In genomic region chr19:35229601-35230000, GRCh38 we compare ENCODE assay signal across 23 cellular contexts. TPM values are rescaled to one million over a fixed set of nuclear protein-coding genes. Genes with fewer than 3 reads are reported as not detected.
DNase-seq lines count a peak whose midpoint lies in the region; ATAC-seq and TF ChIP-seq lines count a peak whose summit lies in the region.
"Had no signal": no experiment of that assay in that cellular context is flagged by ENCODE, and none has a peak within 500 bp of the region (broad histone marks: within the 10 kb centered on the region; RNA-seq: fewer than 3 reads in every experiment).

No MANE protein-coding gene starts in this region.

- H3K27me3 Mint-ChIP-seq in activated T-cell treated with anti-CD3 and anti-CD28 coated beads, Interleukin-2, amount 50 U/mL, for 24 hours = no peaks in the 10 kb centered on the region
- no peaks in the 10 kb centered on the region for H3K27me3 Mint-ChIP-seq in stimulated activated naive CD8-positive, alpha-beta T cell treated with anti-CD3 and anti-CD28 coated beads, Interleukin-15, amount 100 ng/mL, for 72 hours

- intact Hi-C loops in vagina (cut with DNase I) = no loop called here

- peaks cover 5% of the 10 kb centered on the region for H3K4me1 ChIP-seq in vagina
- H3K4me1 ChIP-seq: A549 had no signal

- H3K4me3 Mint-ChIP-seq in activated T-cell treated with anti-CD3 and anti-CD28 coated beads, Interleukin-2, amount 50 U/mL, for 24 hours = no peak overlapping the region
- H3K4me3 Mint-ChIP-seq in stimulated activated naive CD8-positive, alpha-beta T cell treated with anti-CD3 and anti-CD28 coated beads, Interleukin-15, amount 100 ng/mL, for 72 hours = no peak overlapping the region
- H3K4me3 Mint-ChIP-seq: B cell, CD14-positive monocyte, GM23338 had no signal

- peaks cover 7% of the 10 kb centered on the region for H3K4me1 Mint-ChIP-seq in activated T-cell treated with anti-CD3 and anti-CD28 coated beads, Interleukin-2, amount 50 U/mL, for 24 hours (ENCODE audit: low read depth)
- H3K4me1 Mint-ChIP-seq in stimulated activated naive CD8-positive, alpha-beta T cell treated with anti-CD3 and anti-CD28 coated beads, Interleukin-15, amount 100 ng/mL, for 72 hours = peaks cover 16% of the 10 kb centered on the region

- no peak for TF ChIP-seq CTCF in vagina (IDR thresholded peaks at IDR 0.05)

- H3K9me3 ChIP-seq in vagina = no peaks in the 10 kb centered on the region
- H3K9me3 ChIP-seq: HAP-1 had no signal

- H3K27ac ChIP-seq in vagina = no peak overlapping the region
- H3K27ac ChIP-seq: A549, KMS-11 had no signal

- H3K4me3 ChIP-seq in vagina = no peak overlapping the region
- H3K4me3 ChIP-seq: A549, GM23338, HAP-1 had no signal

- no peak for ATAC-seq in stimulated activated naive CD8-positive, alpha-beta T cell treated with anti-CD3 and anti-CD28 coated beads, Interleukin-15, Interleukin-2, amounts not matched to agents 100 U/mL and 50 U/mL, for 24 hours
- ATAC-seq in stimulated activated naive CD8-positive, alpha-beta T cell treated with anti-CD3 and anti-CD28 coated beads, Interleukin-15, amount 100 ng/mL, for 72 hours = no peak
- ATAC-seq in GM19467 (IDR thresholded peaks at IDR 0.05; ENCODE audit: unreplicated experiment) = no peak
- ATAC-seq: A549, GM23338 had no signal

- no peak for TF ChIP-seq POLR2A in vagina (IDR thresholded peaks at IDR 0.05)

- no peaks in the 10 kb centered on the region for H3K27me3 ChIP-seq in vagina

- H3K36me3 ChIP-seq in vagina = no peaks in the 10 kb centered on the region
- H3K36me3 ChIP-seq: HAP-1 had no signal

- H3K36me3 Mint-ChIP-seq in activated T-cell treated with anti-CD3 and anti-CD28 coated beads, Interleukin-2, amount 50 U/mL, for 24 hours (ENCODE audit: low read depth) = no peaks in the 10 kb centered on the region
- H3K36me3 Mint-ChIP-seq: CD14-positive monocyte had no signal

- H3K9me3 Mint-ChIP-seq in activated T-cell treated with anti-CD3 and anti-CD28 coated beads, Interleukin-2, amount 50 U/mL, for 24 hours = no peaks in the 10 kb centered on the region
- H3K9me3 Mint-ChIP-seq in stimulated activated naive CD8-positive, alpha-beta T cell treated with anti-CD3 and anti-CD28 coated beads, Interleukin-15, amount 100 ng/mL, for 72 hours = no peaks in the 10 kb centered on the region
- H3K9me3 Mint-ChIP-seq: CD14-positive monocyte, GM23338 had no signal

- no peak overlapping the region for H3K27ac Mint-ChIP-seq in activated T-cell treated with anti-CD3 and anti-CD28 coated beads, Interleukin-2, amount 50 U/mL, for 24 hours
- no peak overlapping the region for H3K27ac Mint-ChIP-seq in stimulated activated naive CD8-positive, alpha-beta T cell treated with anti-CD3 and anti-CD28 coated beads, Interleukin-15, amount 100 ng/mL, for 72 hours
- H3K27ac Mint-ChIP-seq: B cell, CD14-positive monocyte, GM23338 had no signal

- peak; percentile 19 for DNase-seq in activated T-cell treated with anti-CD3 and anti-CD28 coated beads, Interleukin-2, amount 50 U/mL, for 24 hours
- DNase-seq in activated T-cell treated with anti-CD3 and anti-CD28 coated beads for 4 hours (no peak), mesenteric fat pad (ENCODE audit: low spot score) (peak; percentile 80), vagina (ENCODE audit: extremely low spot score in 2 of 2) (peak; percentile 37 to 40), NCI-H1694 treated with DMSO at 0.1 percent for 48 hours (lab: John Stamatoyannopoulos, UW) (no peak)
- peak; percentile 0 for DNase-seq in stimulated activated naive CD8-positive, alpha-beta T cell treated with anti-CD3 and anti-CD28 coated beads, Interleukin-15, Interleukin-2, amounts not matched to agents 100 U/mL and 50 U/mL, for 24 hours
- no peak for DNase-seq in stimulated activated naive CD8-positive, alpha-beta T cell treated with anti-CD3 and anti-CD28 coated beads, Interleukin-15, amount 100 ng/mL, for 72 hours
- DNase-seq: GDM1; IMR-90; NCI-H1105; NCI-H2029 treated with DMSO at 0.1 percent for 48 hours; NCI-H226; NCI-H524; NCI-H774; NK-92 treated with Interleukin-12 subunit alpha and Interleukin-12 subunit beta, amount 100 ng/mL, for 24 hours had no signal

RNA-seq across cellular contexts. Expression of gene FAM187B, which starts 1.1 kb away (rescaled TPM):
- total RNA-seq in mesenteric fat pad (not detected), vagina (not detected)
- total RNA-seq: Daoy, GM23338, IMR-90 had no signal

RNA-seq across cellular contexts. Expression of gene LSR, which starts 19.2 kb away (rescaled TPM):
- total RNA-seq in mesenteric fat pad (8.1 TPM), vagina (32.9 TPM)

RNA-seq across cellular contexts. Expression of gene USF2, which starts 39.2 kb away (rescaled TPM):
- total RNA-seq in mesenteric fat pad (110 TPM), vagina (95.5 TPM)

RNA-seq across cellular contexts. Expression of gene HAMP, which starts 52.7 kb away (rescaled TPM):
- not detected for total RNA-seq in mesenteric fat pad
- not detected for total RNA-seq in vagina
- total RNA-seq: Daoy, GM23338 had no signal

Comparison
In these comparisons a context has a peak if more than half of its experiments do, and no peak if none do; other contexts are left out.
1. DNase-seq: peak in activated T-cell treated with anti-CD3 and anti-CD28 coated beads, Interleukin-2, amount 50 U/mL, for 24 hours (single experiment), stimulated activated naive CD8-positive, alpha-beta T cell treated with anti-CD3 and anti-CD28 coated beads, Interleukin-15, Interleukin-2, amounts not matched to agents 100 U/mL and 50 U/mL, for 24 hours (single experiment), mesenteric fat pad (single experiment) and vagina (2 of 2); none in activated T-cell treated with anti-CD3 and anti-CD28 coated beads for 4 hours (single experiment), stimulated activated naive CD8-positive, alpha-beta T cell treated with anti-CD3 and anti-CD28 coated beads, Interleukin-15, amount 100 ng/mL, for 72 hours (0 of 2) and NCI-H1694 treated with DMSO at 0.1 percent for 48 hours (single experiment).